ENCODE assay signal across 2 cellular contexts in the genomic region with DNA sequence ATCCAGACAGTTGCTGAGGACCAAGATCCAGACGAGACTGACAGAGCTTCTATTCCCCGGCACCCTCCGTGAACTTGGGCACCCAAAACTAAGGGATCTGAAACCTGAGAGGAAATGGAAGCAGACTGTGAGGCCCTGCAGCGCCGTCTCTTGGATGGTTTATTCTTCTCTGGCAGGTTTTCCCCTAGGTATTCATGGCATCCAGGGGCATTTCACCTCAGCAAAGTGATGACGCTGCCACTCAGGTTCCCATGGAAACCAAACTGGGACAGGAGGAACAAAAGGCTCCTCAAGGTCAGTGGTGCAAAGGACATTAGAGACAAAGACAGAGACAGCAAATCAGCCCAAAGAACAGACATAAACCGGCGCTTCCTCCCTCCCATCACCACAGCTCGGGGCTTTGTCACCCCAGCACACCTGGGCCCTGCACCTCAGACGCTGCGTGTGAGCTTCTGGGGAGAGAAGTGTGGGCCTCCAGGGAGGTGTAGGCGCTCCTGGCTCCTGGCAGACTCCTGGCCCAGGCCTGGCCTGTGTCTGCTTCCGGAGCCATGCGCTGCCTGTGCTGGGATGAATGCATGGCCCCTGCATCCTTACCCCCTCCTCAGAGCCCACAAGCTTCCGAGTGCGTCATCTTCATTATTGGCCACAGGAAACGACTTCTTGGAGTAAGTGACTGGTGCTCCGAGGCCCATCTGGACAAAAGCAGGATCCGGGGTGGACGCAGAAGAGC.
TF ChIP-seq lines count a peak whose summit lies in the region.

No MANE protein-coding gene starts in this region.

TF ChIP-seq in HepG2, 621 proteins besides CTCF, POLR2A, EP300 and RAD21 (continues in another document):
- TF ChIP-seq RBM22 (optimal IDR thresholded peaks at IDR 0.05; ENCODE audit: low read length) (no peak), HOXA9 (CRISPR knock-in tag; IDR thresholded peaks at IDR 0.05; ENCODE audit: borderline replicate concordance) (no peak), HDAC1 (CRISPR knock-in tag; IDR thresholded peaks at IDR 0.05) (no peak), RFX3 (CRISPR knock-in tag; IDR thresholded peaks at IDR 0.05) (peak; percentile 52), HMG20A (CRISPR knock-in tag; IDR thresholded peaks at IDR 0.05; ENCODE audit: borderline replicate concordance) (no peak), EED (CRISPR knock-in tag; IDR thresholded peaks at IDR 0.05) (no peak), ZNF468 (CRISPR knock-in tag; IDR thresholded peaks at IDR 0.05) (no peak), RFXANK (CRISPR knock-in tag; IDR thresholded peaks at IDR 0.05) (no peak), MLLT10 (CRISPR knock-in tag; IDR thresholded peaks at IDR 0.05) (no peak), SRSF4 (IDR thresholded peaks at IDR 0.05; ENCODE audit: low read depth, low read length, poor library complexity, severe bottlenecking) (no peak), RORA (CRISPR knock-in tag; IDR thresholded peaks at IDR 0.05) (no peak), ZNF33A (CRISPR knock-in tag; IDR thresholded peaks at IDR 0.05; ENCODE audit: borderline replicate concordance) (no peak), RFX1 (IDR thresholded peaks at IDR 0.05) (peak; percentile 50), MTA1 (CRISPR knock-in tag; IDR thresholded peaks at IDR 0.05; ENCODE audit: borderline replicate concordance) (no peak), SOX13 (IDR thresholded peaks at IDR 0.05) (no peak), SOX13 (CRISPR knock-in tag; conservative IDR thresholded peaks at IDR 0.05 in 1 of 2, IDR thresholded peaks at IDR 0.05 in 1 of 2) (peak in 1 of 2 experiments; percentile 40; a peak in 1 of 4 replicates), ZNF33B (CRISPR knock-in tag; IDR thresholded peaks at IDR 0.05) (no peak), RNF2 (conservative IDR thresholded peaks at IDR 0.05; ENCODE audit: low read depth) (no peak), ZNF552 (CRISPR knock-in tag; IDR thresholded peaks at IDR 0.05; ENCODE audit: borderline replicate concordance) (no peak), SP2 (CRISPR knock-in tag; IDR thresholded peaks at IDR 0.05) (no peak), KMT2B (CRISPR knock-in tag; IDR thresholded peaks at IDR 0.05) (no peak), ZC3H4 (CRISPR knock-in tag; IDR thresholded peaks at IDR 0.05; ENCODE audit: borderline replicate concordance) (no peak), SOX5 (CRISPR knock-in tag; IDR thresholded peaks at IDR 0.05; ENCODE audit: borderline replicate concordance) (0 out of 2 replicates have a peak, but pooled peaks have one; percentile 27), AHR (CRISPR knock-in tag; IDR thresholded peaks at IDR 0.05) (no peak), SMYD3 (CRISPR knock-in tag; IDR thresholded peaks at IDR 0.05) (no peak)
- TF ChIP-seq, protein P1, sequence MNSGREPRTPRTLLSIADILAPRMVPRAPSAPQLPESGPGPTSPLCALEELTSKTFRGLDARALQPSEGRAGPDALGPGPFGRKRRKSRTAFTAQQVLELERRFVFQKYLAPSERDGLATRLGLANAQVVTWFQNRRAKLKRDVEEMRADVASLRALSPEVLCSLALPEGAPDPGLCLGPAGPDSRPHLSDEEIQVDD (CRISPR knock-in tag; IDR thresholded peaks at IDR 0.05; ENCODE audit: borderline replicate concordance) = no peak
- TF ChIP-seq, protein P2, sequence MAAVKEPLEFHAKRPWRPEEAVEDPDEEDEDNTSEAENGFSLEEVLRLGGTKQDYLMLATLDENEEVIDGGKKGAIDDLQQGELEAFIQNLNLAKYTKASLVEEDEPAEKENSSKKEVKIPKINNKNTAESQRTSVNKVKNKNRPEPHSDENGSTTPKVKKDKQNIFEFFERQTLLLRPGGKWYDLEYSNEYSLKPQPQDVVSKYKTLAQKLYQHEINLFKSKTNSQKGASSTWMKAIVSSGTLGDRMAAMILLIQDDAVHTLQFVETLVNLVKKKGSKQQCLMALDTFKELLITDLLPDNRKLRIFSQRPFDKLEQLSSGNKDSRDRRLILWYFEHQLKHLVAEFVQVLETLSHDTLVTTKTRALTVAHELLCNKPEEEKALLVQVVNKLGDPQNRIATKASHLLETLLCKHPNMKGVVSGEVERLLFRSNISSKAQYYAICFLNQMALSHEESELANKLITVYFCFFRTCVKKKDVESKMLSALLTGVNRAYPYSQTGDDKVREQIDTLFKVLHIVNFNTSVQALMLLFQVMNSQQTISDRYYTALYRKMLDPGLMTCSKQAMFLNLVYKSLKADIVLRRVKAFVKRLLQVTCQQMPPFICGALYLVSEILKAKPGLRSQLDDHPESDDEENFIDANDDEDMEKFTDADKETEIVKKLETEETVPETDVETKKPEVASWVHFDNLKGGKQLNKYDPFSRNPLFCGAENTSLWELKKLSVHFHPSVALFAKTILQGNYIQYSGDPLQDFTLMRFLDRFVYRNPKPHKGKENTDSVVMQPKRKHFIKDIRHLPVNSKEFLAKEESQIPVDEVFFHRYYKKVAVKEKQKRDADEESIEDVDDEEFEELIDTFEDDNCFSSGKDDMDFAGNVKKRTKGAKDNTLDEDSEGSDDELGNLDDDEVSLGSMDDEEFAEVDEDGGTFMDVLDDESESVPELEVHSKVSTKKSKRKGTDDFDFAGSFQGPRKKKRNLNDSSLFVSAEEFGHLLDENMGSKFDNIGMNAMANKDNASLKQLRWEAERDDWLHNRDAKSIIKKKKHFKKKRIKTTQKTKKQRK (IDR thresholded peaks at IDR 0.05; ENCODE audit: low read length) = no peak
- TF ChIP-seq, protein P3, sequence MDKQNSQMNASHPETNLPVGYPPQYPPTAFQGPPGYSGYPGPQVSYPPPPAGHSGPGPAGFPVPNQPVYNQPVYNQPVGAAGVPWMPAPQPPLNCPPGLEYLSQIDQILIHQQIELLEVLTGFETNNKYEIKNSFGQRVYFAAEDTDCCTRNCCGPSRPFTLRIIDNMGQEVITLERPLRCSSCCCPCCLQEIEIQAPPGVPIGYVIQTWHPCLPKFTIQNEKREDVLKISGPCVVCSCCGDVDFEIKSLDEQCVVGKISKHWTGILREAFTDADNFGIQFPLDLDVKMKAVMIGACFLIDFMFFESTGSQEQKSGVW (CRISPR knock-in tag; IDR thresholded peaks at IDR 0.05; ENCODE audit: borderline replicate concordance) = no peak
- TF ChIP-seq, protein P4, sequence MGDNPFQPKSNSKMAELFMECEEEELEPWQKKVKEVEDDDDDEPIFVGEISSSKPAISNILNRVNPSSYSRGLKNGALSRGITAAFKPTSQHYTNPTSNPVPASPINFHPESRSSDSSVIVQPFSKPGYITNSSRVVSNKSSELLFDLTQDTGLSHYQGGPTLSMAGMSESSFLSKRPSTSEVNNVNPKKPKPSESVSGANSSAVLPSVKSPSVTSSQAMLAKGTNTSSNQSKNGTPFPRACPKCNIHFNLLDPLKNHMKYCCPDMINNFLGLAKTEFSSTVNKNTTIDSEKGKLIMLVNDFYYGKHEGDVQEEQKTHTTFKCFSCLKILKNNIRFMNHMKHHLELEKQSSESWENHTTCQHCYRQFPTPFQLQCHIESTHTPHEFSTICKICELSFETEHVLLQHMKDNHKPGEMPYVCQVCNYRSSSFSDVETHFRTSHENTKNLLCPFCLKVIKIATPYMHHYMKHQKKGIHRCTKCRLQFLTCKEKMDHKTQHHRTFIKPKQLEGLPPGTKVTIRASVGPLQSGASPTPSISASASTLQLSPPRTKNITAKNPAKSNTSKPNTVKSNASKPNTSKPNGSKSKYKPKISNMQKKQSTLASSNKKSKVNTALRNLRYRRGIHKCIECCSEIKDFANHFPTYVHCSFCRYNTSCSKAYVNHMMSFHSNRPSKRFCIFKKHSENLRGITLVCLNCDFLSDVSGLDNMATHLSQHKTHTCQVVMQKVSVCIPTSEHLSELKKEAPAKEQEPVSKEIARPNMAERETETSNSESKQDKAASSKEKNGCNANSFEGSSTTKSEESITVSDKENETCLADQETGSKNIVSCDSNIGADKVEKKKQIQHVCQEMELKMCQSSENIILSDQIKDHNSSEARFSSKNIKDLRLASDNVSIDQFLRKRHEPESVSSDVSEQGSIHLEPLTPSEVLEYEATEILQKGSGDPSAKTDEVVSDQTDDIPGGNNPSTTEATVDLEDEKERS (CRISPR knock-in tag; IDR thresholded peaks at IDR 0.05) = no peak

TF ChIP-seq in WTC11, 78 proteins besides CTCF, POLR2A, EP300 and RAD21:
- 0 out of 2 replicates have a peak, but pooled peaks have one; percentile 60 for TF ChIP-seq ZNF317 (CRISPR knock-in tag; IDR thresholded peaks at IDR 0.05; ENCODE audit: borderline replicate concordance, low read depth)
- TF ChIP-seq ELF4 (CRISPR knock-in tag; IDR thresholded peaks at IDR 0.05; ENCODE audit: low read depth) = no peak
TF ChIP-seq in WTC11: peak in this region for 1.
